ENCODE assay signal across 26 cellular contexts in genomic region chr5:120361941-120362340, GRCh38.
"Had no signal": no experiment of that assay in that cellular context is flagged by ENCODE, and none has a peak within 500 bp of the region (broad histone marks: within the 10 kb centered on the region; RNA-seq: fewer than 3 reads in every experiment).

No MANE protein-coding gene starts in this region.

- H3K36me3 Mint-ChIP-seq: mesothelial cell of epicardium; neural progenitor cell; stimulated activated naive B cell treated with anti-CD40 and anti-IgM and Interleukin-4, amounts not matched to agents 10 μg/mL and 1 μg/mL and 100 μg/mL, for 72 hours had no signal

- H3K36me3 ChIP-seq: neural progenitor cell, right lobe of liver, spleen, tibial nerve, upper lobe of right lung, vagina had no signal

- H3K4me2 ChIP-seq: hepatocyte, neural progenitor cell had no signal

- H3K4me3 Mint-ChIP-seq: endodermal cell; mesothelial cell of epicardium; natural killer cell treated with Interleukin-12 subunit alpha and Interleukin-12 subunit beta and Interleukin-15 and Interleukin-18, amount 100 ng/mL, for 72 hours; neural progenitor cell; stimulated activated naive B cell treated with anti-CD40 and anti-IgM and Interleukin-4, amounts not matched to agents 10 μg/mL and 1 μg/mL and 100 μg/mL, for 72 hours; stimulated activated naive CD8-positive, alpha-beta T cell treated with anti-CD3 and anti-CD28 coated beads, Interleukin-15, amount 100 ng/mL, for 72 hours had no signal

- H3K27ac ChIP-seq: coronary artery, hepatocyte, neural progenitor cell, psoas muscle, right lobe of liver, spleen, testis, tibial nerve, upper lobe of right lung, vagina had no signal

- DNase-seq: effector CD4-positive, alpha-beta T cell; endodermal cell; erythroblast; foreskin melanocyte; head of caudate nucleus; psoas muscle; retina; right lobe of liver; spleen; stimulated activated CD4-positive, alpha-beta T cell treated with anti-CD3 and anti-CD28 coated beads, Interleukin-15, amount 100 ng/mL, for 24 hours; stimulated activated CD4-positive, alpha-beta T cell treated with anti-CD3 and anti-CD28 coated beads, Interleukin-1b, Interleukin-23, amount 100 ng/mL, for 48 hours; stimulated activated CD4-positive, alpha-beta T cell treated with anti-CD3 and anti-CD28 coated beads, Interleukin-4, amount 100 ng/mL, for 4 hours; stimulated activated naive B cell treated with anti-CD40 and anti-IgM and Interleukin-4, amounts not matched to agents 10 μg/mL and 1 μg/mL and 100 μg/mL, for 72 hours; stimulated activated naive CD8-positive, alpha-beta T cell treated with anti-CD3 and anti-CD28 coated beads, Interleukin-15, amount 100 ng/mL, for 72 hours; testis; upper lobe of right lung had no signal

- H3K9me3 Mint-ChIP-seq: endodermal cell; mesothelial cell of epicardium; neural progenitor cell; stimulated activated naive B cell treated with anti-CD40 and anti-IgM and Interleukin-4, amounts not matched to agents 10 μg/mL and 1 μg/mL and 100 μg/mL, for 72 hours; stimulated activated naive CD8-positive, alpha-beta T cell treated with anti-CD3 and anti-CD28 coated beads, Interleukin-15, amount 100 ng/mL, for 72 hours had no signal

- FAIRE-seq: endothelial cell of umbilical vein, islet of Langerhans had no signal

- H3K4me1 ChIP-seq: neural progenitor cell, psoas muscle, right lobe of liver, spleen, testis, tibial nerve, upper lobe of right lung, vagina had no signal

- H2AFZ ChIP-seq: hepatocyte, neural progenitor cell had no signal

- H3K4me3 ChIP-seq: coronary artery, hepatocyte, neural progenitor cell, psoas muscle, right lobe of liver, spleen, testis, tibial nerve, upper lobe of right lung, vagina had no signal

- H3K27ac Mint-ChIP-seq: endodermal cell; mesothelial cell of epicardium; natural killer cell treated with Interleukin-12 subunit alpha and Interleukin-12 subunit beta and Interleukin-15 and Interleukin-18, amount 100 ng/mL, for 72 hours; stimulated activated naive B cell treated with anti-CD40 and anti-IgM and Interleukin-4, amounts not matched to agents 10 μg/mL and 1 μg/mL and 100 μg/mL, for 72 hours; stimulated activated naive CD8-positive, alpha-beta T cell treated with anti-CD3 and anti-CD28 coated beads, Interleukin-15, amount 100 ng/mL, for 72 hours had no signal

- H3K27me3 ChIP-seq: hepatocyte, neural progenitor cell, right lobe of liver, spleen, testis, tibial nerve, upper lobe of right lung, vagina had no signal

- ATAC-seq: left lobe of liver; natural killer cell treated with Interleukin-12 subunit alpha and Interleukin-12 subunit beta and Interleukin-15 and Interleukin-18, amount 100 ng/mL, for 72 hours; psoas muscle; right lobe of liver; stimulated activated naive B cell treated with anti-CD40 and anti-IgM and Interleukin-4, amounts not matched to agents 10 μg/mL and 1 μg/mL and 100 μg/mL, for 72 hours; stimulated activated naive CD8-positive, alpha-beta T cell treated with anti-CD3 and anti-CD28 coated beads, Interleukin-15, amount 100 ng/mL, for 72 hours; upper lobe of right lung had no signal

- H3K9ac ChIP-seq: neural progenitor cell had no signal

- H3K4me1 Mint-ChIP-seq: endodermal cell; mesothelial cell of epicardium; neural progenitor cell; stimulated activated naive B cell treated with anti-CD40 and anti-IgM and Interleukin-4, amounts not matched to agents 10 μg/mL and 1 μg/mL and 100 μg/mL, for 72 hours; stimulated activated naive CD8-positive, alpha-beta T cell treated with anti-CD3 and anti-CD28 coated beads, Interleukin-15, amount 100 ng/mL, for 72 hours had no signal

- H3K9me3 ChIP-seq: psoas muscle, right lobe of liver, spleen, testis, tibial nerve, upper lobe of right lung, vagina had no signal

- H3K79me2 ChIP-seq: hepatocyte had no signal

- H3K27me3 Mint-ChIP-seq: natural killer cell treated with Interleukin-12 subunit alpha and Interleukin-12 subunit beta and Interleukin-15 and Interleukin-18, amount 100 ng/mL, for 72 hours; stimulated activated naive B cell treated with anti-CD40 and anti-IgM and Interleukin-4, amounts not matched to agents 10 μg/mL and 1 μg/mL and 100 μg/mL, for 72 hours; stimulated activated naive CD8-positive, alpha-beta T cell treated with anti-CD3 and anti-CD28 coated beads, Interleukin-15, amount 100 ng/mL, for 72 hours had no signal
